In the genomic region with DNA sequence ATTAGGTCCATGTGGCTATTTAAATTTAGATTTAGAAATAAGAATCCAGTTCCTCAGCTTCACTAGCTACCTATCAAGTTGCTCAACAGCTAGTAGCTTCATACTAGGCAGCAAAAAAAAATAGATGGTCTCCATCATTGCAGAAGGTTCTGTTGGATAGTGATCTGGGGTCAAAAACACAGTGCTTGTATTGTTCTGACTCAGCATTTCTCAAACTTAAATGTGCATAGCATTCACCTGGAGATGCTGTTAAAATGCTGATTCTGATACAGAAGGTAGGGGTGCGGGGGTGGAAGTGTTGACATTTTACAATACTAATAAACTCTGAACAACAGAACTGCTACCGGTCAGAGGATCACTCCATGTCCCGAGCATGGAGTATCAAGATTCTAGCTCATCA, we compare ENCODE assay signal across 21 cellular contexts. TPM values are rescaled to one million over a fixed set of nuclear protein-coding genes. Genes with fewer than 3 reads are reported as not detected.
DNase-seq lines count a peak whose midpoint lies in the region; ATAC-seq, FAIRE-seq and TF ChIP-seq lines count a peak whose summit lies in the region.
"Had no signal": no experiment of that assay in that cellular context is flagged by ENCODE, and none has a peak within 500 bp of the region (broad histone marks: within the 10 kb centered on the region; RNA-seq: fewer than 3 reads in every experiment).

No MANE protein-coding gene starts in this region.

- no peaks in the 10 kb centered on the region for H3K4me1 ChIP-seq in A549
- no peaks in the 10 kb centered on the region; the same call in 1 of the 2 replicates for H3K4me1 ChIP-seq in IMR-90 (ENCODE audit: control insufficient read depth, insufficient read depth, low read length)
- H3K4me1 ChIP-seq in H1 (replicated peaks in 1 of 4; ENCODE audit: control insufficient read depth in 3 of 4, insufficient read depth in 4 of 4, low read length in 3 of 4) = peaks cover 0 to 2% (median 0%) of the 10 kb centered on the region in 4 experiments; a peak in 1 of 7 replicates
- H3K4me1 ChIP-seq in mucosa of descending colon (ENCODE audit: low read depth) = no peaks in the 10 kb centered on the region
- H3K4me1 ChIP-seq: BLaER1 treated with 17β-estradiol and CSF1 and Interleukin-3, amounts not matched to agents 10 nM and 100 nM; Caco-2 had no signal

- no peak overlapping the region for H2AFZ ChIP-seq in IMR-90 (replicated peaks; ENCODE audit: low read length, poor library complexity)
- no peak overlapping the region for H2AFZ ChIP-seq in H1 (ENCODE audit: low read length)

- no peaks in the 10 kb centered on the region; the same call in 1 of the 2 replicates for H3K9me1 ChIP-seq in IMR-90 (ENCODE audit: insufficient read depth, low read length)

- H2AK5ac ChIP-seq in IMR-90 (ENCODE audit: low read depth, low read length) = no peak overlapping the region
- H2AK5ac ChIP-seq in H1 (ENCODE audit: low read depth, low read length) = no peak overlapping the region

- H3K4me2 ChIP-seq in A549 = no peak overlapping the region
- H3K4me2 ChIP-seq in IMR-90 (ENCODE audit: low read depth, low read length) = no peak overlapping the region
- no peak overlapping the region for H3K4me2 ChIP-seq in H1 (ENCODE audit: insufficient read depth in 1 of 2, low read depth in 2 of 2, low read length in 2 of 2)
- H3K4me2 ChIP-seq: BLaER1 treated with 17β-estradiol and CSF1 and Interleukin-3, amounts not matched to agents 10 nM and 100 nM had no signal

- ATAC-seq in A549 (no peak), IMR-90 (ENCODE audit: low read depth) (no peak), mucosa of descending colon (no peak)
- ATAC-seq: CD8-positive, alpha-beta T cell had no signal

- dilution Hi-C loops in IMR-90 (cut with HindIII; ENCODE audit: low sequenced_read_pairs, unreplicated experiment) = no loop called here

- no peak overlapping the region for H3K18ac ChIP-seq in IMR-90 (ENCODE audit: low read depth, low read length)
- H3K18ac ChIP-seq in H1 (ENCODE audit: extremely low read depth, low read length) = no peak overlapping the region

- in situ Hi-C loops in IMR-90 (cut with MboI; ENCODE audit: low sequenced_read_pairs) = no loop called here

- no peak overlapping the region for H2BK120ac ChIP-seq in IMR-90 (ENCODE audit: low read depth, low read length)
- no peak overlapping the region for H2BK120ac ChIP-seq in H1 (replicated peaks; ENCODE audit: low read depth, low read length)

- intact Hi-C loops in IMR-90 (cut with micrococcal nuclease) (no loop called here), mucosa of descending colon (cut with DNase I, micrococcal nuclease) (no loop called here)

- H3K27me3 ChIP-seq in IMR-90 (ENCODE audit: control insufficient read depth, insufficient read depth, low read length) (no peaks in the 10 kb centered on the region), H1 (replicated peaks in 1 of 4; ENCODE audit: control insufficient read depth in 3 of 4, extremely low read depth in 1 of 4, insufficient read depth in 3 of 4, low read length in 3 of 4) (no peaks in the 10 kb centered on the region)
- H3K27me3 ChIP-seq: BLaER1 treated with 17β-estradiol and CSF1 and Interleukin-3, amounts not matched to agents 10 nM and 100 nM had no signal

- no peak overlapping the region for H4K91ac ChIP-seq in IMR-90 (ENCODE audit: insufficient read depth, low read depth, low read length)
- no peak overlapping the region for H4K91ac ChIP-seq in H1 (replicated peaks; ENCODE audit: insufficient read length, low read length)

- H3K79me1 ChIP-seq in IMR-90 (ENCODE audit: low read depth in 1 of 2, low read length in 2 of 2) (peaks cover 4 to 19% of the 10 kb centered on the region in 2 experiments; a peak in 2 of 4 replicates), H1 (ENCODE audit: low read depth, low read length) (no peaks in the 10 kb centered on the region)

- H3K23ac ChIP-seq in IMR-90 (ENCODE audit: low read depth, low read length) = no peak overlapping the region
- no peak overlapping the region for H3K23ac ChIP-seq in H1 (ENCODE audit: insufficient read length)

- H4K8ac ChIP-seq in IMR-90 (ENCODE audit: low read depth in 2 of 2, low read length in 2 of 2) (no peak overlapping the region), H1 (ENCODE audit: extremely low read depth, insufficient read depth, low read length) (no peak overlapping the region)

- no peak overlapping the region for H3K27ac ChIP-seq in A549
- no peak overlapping the region for H3K27ac ChIP-seq in IMR-90 (ENCODE audit: insufficient read depth, low read length)
- H3K27ac ChIP-seq in H1 (ENCODE audit: low read depth, low read length) = no peak overlapping the region
- H3K27ac ChIP-seq: BLaER1 treated with 17β-estradiol and CSF1 and Interleukin-3, amounts not matched to agents 10 nM and 100 nM; C4-2B had no signal

- no peaks in the 10 kb centered on the region for H3K36me3 ChIP-seq in IMR-90 (ENCODE audit: control insufficient read depth, insufficient read depth, low read length)
- H3K36me3 ChIP-seq in H1 (ENCODE audit: control insufficient read depth in 2 of 4, insufficient read depth in 4 of 4, low read length in 3 of 4) = no peaks in the 10 kb centered on the region
- H3K36me3 ChIP-seq in mucosa of descending colon (ENCODE audit: low read depth) = no peaks in the 10 kb centered on the region
- H3K36me3 ChIP-seq: BLaER1 treated with 17β-estradiol and CSF1 and Interleukin-3, amounts not matched to agents 10 nM and 100 nM had no signal

- no peak for FAIRE-seq in A549 (lab: Jason Lieb, UNC)
- no peak for FAIRE-seq in H1 (lab: Jason Lieb, UNC)
- FAIRE-seq: A204.1, D721Med, G401.6, GM12891, GM19239 had no signal

- no peaks in the 10 kb centered on the region for H3K79me2 ChIP-seq in H1 (ENCODE audit: control insufficient read depth in 1 of 2, insufficient read depth in 2 of 2, low read length in 2 of 2)

- H2BK5ac ChIP-seq in IMR-90 (ENCODE audit: low read depth, low read length, poor library complexity, severe bottlenecking) (no peak overlapping the region), H1 (ENCODE audit: low read depth, low read length) (no peak overlapping the region)

- H4K5ac ChIP-seq in IMR-90 (ENCODE audit: low read depth, low read length) (no peak overlapping the region), H1 (ENCODE audit: insufficient read length, low read depth, low read length) (no peak overlapping the region)

- TF ChIP-seq POLR2A in A549 (IDR thresholded peaks at IDR 0.05; ENCODE audit: low read length) (no peak), IMR-90 (IDR thresholded peaks at IDR 0.05; ENCODE audit: low read depth, low read length) (no peak), H1 (IDR thresholded peaks at IDR 0.05; ENCODE audit: control extremely low read depth in 1 of 2, low read depth in 2 of 2, low read length in 2 of 2) (no peak)

- no peaks in the 10 kb centered on the region for H3K23me2 ChIP-seq in H1 (ENCODE audit: low read depth, low read length)

- TF ChIP-seq EP300 in A549 (IDR thresholded peaks at IDR 0.05) (no peak), H1 (IDR thresholded peaks at IDR 0.05; ENCODE audit: borderline replicate concordance in 1 of 2, low read depth in 2 of 2, low read length in 2 of 2) (no peak)

- H3K9ac ChIP-seq in IMR-90 (ENCODE audit: low read depth, low read length) (no peak overlapping the region), H1 (replicated peaks in 1 of 4; ENCODE audit: extremely low read depth in 1 of 4, low read depth in 3 of 4, low read length in 3 of 4) (no peak overlapping the region)
- H3K9ac ChIP-seq: BLaER1 treated with 17β-estradiol and CSF1 and Interleukin-3, amounts not matched to agents 10 nM and 100 nM had no signal

- H3K4ac ChIP-seq in IMR-90 (ENCODE audit: low read depth, low read length) = no peak overlapping the region
- no peak overlapping the region for H3K4ac ChIP-seq in H1 (replicated peaks; ENCODE audit: insufficient read length, low read depth, low read length)

- H3K9me3 ChIP-seq in A549 (no peaks in the 10 kb centered on the region), IMR-90 (ENCODE audit: control insufficient read depth, insufficient read depth, low read length) (no peaks in the 10 kb centered on the region), H1 (ENCODE audit: insufficient read depth in 2 of 2, low read depth in 1 of 2, low read length in 1 of 2) (no peaks in the 10 kb centered on the region), mucosa of descending colon (no peaks in the 10 kb centered on the region)
- H3K9me3 ChIP-seq: BLaER1 treated with 17β-estradiol and CSF1 and Interleukin-3, amounts not matched to agents 10 nM and 100 nM; Caco-2 had no signal

- 22% methylated on average over 3 of the region's 3 CpGs for WGBS in A549 (ENCODE audit: missing lambda C conversion rate)
- no CpG with 5 or more reads among the region's 3 CpGs for WGBS in IMR-90 (ENCODE audit: extremely low coverage in 2 of 2, insufficient read length in 1 of 2), 2 experiments
- 65% methylated on average over 3 of the region's 3 CpGs; no CpG with 5 or more reads in 1 of the 2 experiments for WGBS in H1 (ENCODE audit: extremely low coverage in 1 of 2, insufficient coverage in 1 of 2, insufficient read length in 1 of 2, insufficient replicate concordance in 2 of 2, low coverage in 1 of 2, low lambda C conversion rate in 2 of 2, missing lambda C conversion rate in 1 of 2), 2 experiments

- H2AK9ac ChIP-seq in IMR-90 (replicated peaks; ENCODE audit: low read depth, low read length, poor library complexity) = no peak overlapping the region

- H3K14ac ChIP-seq in IMR-90 (replicated peaks; ENCODE audit: low read depth, low read length) (no peak overlapping the region), H1 (ENCODE audit: insufficient read length) (no peak overlapping the region)

- POLR2A ChIA-PET in A549 (lab: Yijun Ruan, JAX) = no interaction called here
- POLR2A ChIA-PET in IMR-90 (lab: Charles Lee; ENCODE audit: unreplicated experiment) = no interaction called here
- POLR2A ChIA-PET in H1 (lab: Charles Lee; ENCODE audit: partially characterized antibody) = interaction anchor here (1.4 kb wide), 1 partner anchor 55 kb away, joined by 3 read pairs; no protein-coding TSS in a partner anchor

- no peak overlapping the region for H3K4me3 ChIP-seq in A549
- no peak overlapping the region for H3K4me3 ChIP-seq in IMR-90 (ENCODE audit: insufficient read depth, low read depth, low read length)
- H3K4me3 ChIP-seq in H1 (ENCODE audit: extremely low read depth in 1 of 4, insufficient read depth in 2 of 4, low read depth in 3 of 4, low read length in 4 of 4) = no peak overlapping the region
- no peak overlapping the region for H3K4me3 ChIP-seq in mucosa of descending colon
- H3K4me3 ChIP-seq: BLaER1 treated with 17β-estradiol and CSF1 and Interleukin-3, amounts not matched to agents 10 nM and 100 nM had no signal

- no peak for DNase-seq in A549 (ENCODE audit: low read depth in 1 of 2, low spot score in 1 of 2)
- no peak for DNase-seq in IMR-90
- no peak for DNase-seq in H1 (ENCODE audit: low read depth in 1 of 2, low spot score in 2 of 2)
- no peak for DNase-seq in NCI-H1694 (lab: John Stamatoyannopoulos, UW)
- DNase-seq in mucosa of descending colon = no peak
- DNase-seq in NCI-H748 (lab: John Stamatoyannopoulos, UW; ENCODE audit: unreplicated experiment) = no peak
- DNase-seq: 8988T; AML-193; Caco-2; Calu3; CD4-positive, alpha-beta T cell; CD8-positive, alpha-beta T cell; DMS79 treated with DMSO at 0.1 percent for 48 hours; GF-D8 had no signal

- H2BK12ac ChIP-seq in H1 (ENCODE audit: low read depth, low read length) = no peak overlapping the region

- H2BK15ac ChIP-seq in IMR-90 (ENCODE audit: low read depth, low read length) = no peak overlapping the region
- H2BK15ac ChIP-seq in H1 (ENCODE audit: low read length) = no peak overlapping the region

- no peak overlapping the region for H3K56ac ChIP-seq in IMR-90 (ENCODE audit: extremely low read depth, insufficient read depth, low read length)
- H3K56ac ChIP-seq in H1 (replicated peaks; ENCODE audit: insufficient read length, low read depth, low read length) = no peak overlapping the region

- H4K20me1 ChIP-seq in IMR-90 (ENCODE audit: insufficient read depth, low read length) (no peaks in the 10 kb centered on the region), H1 (replicated peaks in 1 of 2; ENCODE audit: control insufficient read depth in 1 of 2, insufficient read depth in 2 of 2, low read length in 2 of 2) (no peaks in the 10 kb centered on the region)
- H4K20me1 ChIP-seq: BLaER1 treated with 17β-estradiol and CSF1 and Interleukin-3, amounts not matched to agents 10 nM and 100 nM had no signal

- TF ChIP-seq CTCF in A549 (IDR thresholded peaks at IDR 0.05) (no peak), IMR-90 (conservative IDR thresholded peaks at IDR 0.05; ENCODE audit: low read depth, low read length) (no peak), H1 (IDR thresholded peaks at IDR 0.05; ENCODE audit: control extremely low read depth in 1 of 3, insufficient read depth in 1 of 3, low read depth in 1 of 3, low read length in 3 of 3) (no peak), mucosa of descending colon (IDR thresholded peaks at IDR 0.05) (no peak)

- no peak overlapping the region for H2BK20ac ChIP-seq in IMR-90 (ENCODE audit: low read depth, low read length)
- no peak overlapping the region for H2BK20ac ChIP-seq in H1 (ENCODE audit: low read length)

- BruUV-seq in IMR-90 (replicated peaks; lab: Mats Ljungman, UMichigan) = no TSS peak

- CTCF ChIA-PET in A549 (lab: Yijun Ruan, JAX) = no interaction called here
- CTCF ChIA-PET in IMR-90 (lab: Yijun Ruan, JAX) = interaction anchor here (0.7 to 0.8 kb wide), 2 partner anchors 12 to 24 kb away, joined by 3 to 7 read pairs; no protein-coding TSS in a partner anchor
- CTCF ChIA-PET in H1 (lab: Charles Lee; ENCODE audit: partially characterized antibody) = interaction anchor here (1.0 kb wide), 2 partner anchors 18 to 55 kb away, joined by 3 read pairs; no protein-coding TSS in a partner anchor

- TF ChIP-seq RAD21 in A549 (conservative IDR thresholded peaks at IDR 0.05 in 1 of 2, IDR thresholded peaks at IDR 0.05 in 1 of 2) (no peak), IMR-90 (IDR thresholded peaks at IDR 0.05; ENCODE audit: low read length) (no peak), H1 (IDR thresholded peaks at IDR 0.05 in 1 of 2, conservative IDR thresholded peaks at IDR 0.05 in 1 of 2; ENCODE audit: low read depth in 2 of 2, low read length in 2 of 2) (no peak)

RNA-seq across cellular contexts. Expression of a gene that starts 51.3 kb away (rescaled TPM):
- polyA plus RNA-seq in A549 (2011; rRNA removed) (1.4 and 1.8 TPM in 2 replicates), A549 (2017; fragmentation: RNase III; extraction: RNeasy Plus Mini Kit Qiagen cat#74134 plus additional on column Dnase treatment) (1.1 to 1.5 TPM (median 1.4 TPM) in 3 replicates), IMR-90 (2012; rRNA removed) (20.4 and 21.7 TPM in 2 replicates), H1 (2011; rRNA removed) (6.8 and 14.0 TPM in 2 replicates)
- 0.21 and 0.45 TPM in 2 replicates for polyA plus RNA-seq in A549 (2012; cell fraction: cytosol; rRNA removed)
- polyA plus RNA-seq in A549 (2012; cell fraction: nucleus; rRNA removed) = 0.10 and 0.45 TPM in 2 replicates
- 1.6 and 4.1 TPM in 2 replicates for polyA minus RNA-seq in A549 (2011; rRNA and poly(A)+ RNA removed)
- total RNA-seq in IMR-90 (2012; rRNA removed) (20.8 and 21.3 TPM in 2 replicates), mucosa of descending colon (1 to 10 TPM in 2 of 3 donors, under 1 TPM in 1; 0.93 to 7.1 (median 4.4) TPM)
- 8.1 and 14.7 TPM in 2 replicates for polyA plus RNA-seq in IMR-90 (2012; cell fraction: cytosol; rRNA removed)
- 28.9 and 30.5 TPM in 2 replicates for polyA plus RNA-seq in IMR-90 (2012; cell fraction: nucleus; rRNA removed; ENCODE audit: low replicate concordance)
- 22.4 and 26.1 TPM in 2 replicates for total RNA-seq in H1 (2021; fragmentation: NEBNext Ultra II Directional; extraction: Animal tissue kit (Norgen Biotek cat#: 25700))
- 8.2 TPM for polyA plus RNA-seq in H1 (2011; cell fraction: cytosol; rRNA removed)
- polyA plus RNA-seq in H1 (2011; cell fraction: nucleus; rRNA removed) = 12.6 TPM
- 23.0 to 26.0 TPM (median 23.9 TPM) in 4 replicates for polyA plus RNA-seq in H1 (2012, experiment 1 of 2)
- polyA plus RNA-seq in H1 (2012, experiment 2 of 2) = 3.5 TPM
- 11.0 TPM for polyA plus RNA-seq in H1 (2013, experiment 1 of 2)
- 9.9 TPM for polyA plus RNA-seq in H1 (2013, experiment 2 of 2)
- polyA minus RNA-seq in H1 (2011; rRNA and poly(A)+ RNA removed) = 71.4 and 91.0 TPM in 2 replicates
- 25.5 TPM for polyA minus RNA-seq in H1 (2011; cell fraction: cytosol; rRNA and poly(A)+ RNA removed)
- polyA minus RNA-seq in H1 (2011; cell fraction: nucleus; rRNA and poly(A)+ RNA removed) = 36.5 TPM
- total RNA-seq: CD4-positive, alpha-beta T cell had no signal
